Comparison of ENCODE assay signal across 8 cellular contexts in genomic region chr10:58531084-58531695, GRCh38. TPM values are rescaled to one million over a fixed set of nuclear protein-coding genes. Genes with fewer than 3 reads are reported as not detected.
DNase-seq lines count a peak whose midpoint lies in the region; ATAC-seq and TF ChIP-seq lines count a peak whose summit lies in the region.

No MANE protein-coding gene starts in this region.

- TF ChIP-seq CTCF in WERI-Rb-1 (IDR thresholded peaks at IDR 0.05; ENCODE audit: low read depth, low read length), result peak; percentile 76

- no peak overlapping the region for H3K27ac Mint-ChIP-seq in effector memory CD8-positive, alpha-beta T cell
- H3K27ac Mint-ChIP-seq in naive thymus-derived CD4-positive, alpha-beta T cell, result no peak overlapping the region

- H3K4me3 ChIP-seq in WERI-Rb-1 (ENCODE audit: low read depth, low read length), result no peak overlapping the region
- H3K4me3 ChIP-seq in naive thymus-derived CD4-positive, alpha-beta T cell (ENCODE audit: low read length), result no peak overlapping the region

- H3K4me1 Mint-ChIP-seq in effector memory CD8-positive, alpha-beta T cell (ENCODE audit: low read depth in 2 of 2), result no peaks in the 10 kb centered on the region
- no peaks in the 10 kb centered on the region for H3K4me1 Mint-ChIP-seq in naive thymus-derived CD4-positive, alpha-beta T cell

- ATAC-seq in GM18508 (IDR thresholded peaks at IDR 0.05; ENCODE audit: insufficient read depth, unreplicated experiment) (peak; percentile 97), HG02885 (IDR thresholded peaks at IDR 0.05; ENCODE audit: poor library complexity, unreplicated experiment) (peak; percentile 99)
- ATAC-seq in effector memory CD8-positive, alpha-beta T cell (replicated peaks), result peak; percentile 63
- ATAC-seq in naive thymus-derived CD4-positive, alpha-beta T cell, result peak; percentile 78

- DNase-seq in AG20443 (ENCODE audit: low spot score), result peak; percentile 51
- peak; percentile 4 for DNase-seq in NCI-H1694 treated with DMSO at 0.1 percent for 48 hours (lab: John Stamatoyannopoulos, UW)
- DNase-seq in WERI-Rb-1, result peak; percentile 68
- peak; percentile 31 to 38 (median 37) for DNase-seq in effector memory CD8-positive, alpha-beta T cell
- DNase-seq in naive thymus-derived CD4-positive, alpha-beta T cell, result peak in 7 of 9 donors; percentile 3 to 46 (median 22)
- no peak for DNase-seq in GM19240 (ENCODE audit: insufficient read length, low spot score)

- no peak overlapping the region for H3K27ac ChIP-seq in WERI-Rb-1
- H3K27ac ChIP-seq in naive thymus-derived CD4-positive, alpha-beta T cell (ENCODE audit: low read depth, low read length), result no peak overlapping the region

- intact Hi-C loops in naive thymus-derived CD4-positive, alpha-beta T cell (cut with micrococcal nuclease), result loop anchor here (1.0 to 10.0 kb wide), 2 partner anchors 232 to 236 kb away; no protein-coding TSS in a partner anchor

- no peaks in the 10 kb centered on the region for H3K36me3 Mint-ChIP-seq in effector memory CD8-positive, alpha-beta T cell (ENCODE audit: insufficient read depth)
- peaks cover 0 to 7% (median 0%) of the 10 kb centered on the region in 5 donors for H3K36me3 Mint-ChIP-seq in naive thymus-derived CD4-positive, alpha-beta T cell

- H3K27me3 ChIP-seq in WERI-Rb-1 (ENCODE audit: insufficient read depth, low read depth, severe bottlenecking), result no peaks in the 10 kb centered on the region
- H3K27me3 ChIP-seq in naive thymus-derived CD4-positive, alpha-beta T cell (ENCODE audit: control insufficient read depth in 2 of 2, insufficient read depth in 2 of 2, low read length in 2 of 2), result no peaks in the 10 kb centered on the region

- no peaks in the 10 kb centered on the region for H3K4me1 ChIP-seq in naive thymus-derived CD4-positive, alpha-beta T cell (ENCODE audit: control insufficient read depth in 2 of 2, insufficient read depth in 2 of 2, low read length in 2 of 2)

- H3K9me3 Mint-ChIP-seq in effector memory CD8-positive, alpha-beta T cell, result no peaks in the 10 kb centered on the region
- peaks cover 0 to 36% (median 8%) of the 10 kb centered on the region in 11 donors for H3K9me3 Mint-ChIP-seq in naive thymus-derived CD4-positive, alpha-beta T cell

- H3K27me3 Mint-ChIP-seq in effector memory CD8-positive, alpha-beta T cell, result peaks cover 8 to 11% of the 10 kb centered on the region in 2 donors
- H3K27me3 Mint-ChIP-seq in naive thymus-derived CD4-positive, alpha-beta T cell, result peaks cover 2 to 33% (median 22%) of the 10 kb centered on the region in 5 donors

- no peaks in the 10 kb centered on the region for H3K36me3 ChIP-seq in WERI-Rb-1
- H3K36me3 ChIP-seq in naive thymus-derived CD4-positive, alpha-beta T cell (ENCODE audit: control insufficient read depth in 2 of 3, insufficient read depth in 3 of 3, low read length in 3 of 3), result no peaks in the 10 kb centered on the region

- H3K9me3 ChIP-seq in WERI-Rb-1 (ENCODE audit: severe bottlenecking), result no peaks in the 10 kb centered on the region
- no peaks in the 10 kb centered on the region for H3K9me3 ChIP-seq in naive thymus-derived CD4-positive, alpha-beta T cell (ENCODE audit: control insufficient read depth in 2 of 3, low read length in 3 of 3)

- POLR2A ChIA-PET in naive thymus-derived CD4-positive, alpha-beta T cell (lab: Charles Lee), result no interaction called here

- no peak overlapping the region for H3K4me3 Mint-ChIP-seq in effector memory CD8-positive, alpha-beta T cell
- no peak overlapping the region for H3K4me3 Mint-ChIP-seq in naive thymus-derived CD4-positive, alpha-beta T cell

- CTCF ChIA-PET in naive thymus-derived CD4-positive, alpha-beta T cell (lab: Charles Lee), result no interaction called here

RNA-seq across cellular contexts. Expression of gene BICC1, which starts 18.5 kb away (rescaled TPM):
- total RNA-seq in naive thymus-derived CD4-positive, alpha-beta T cell, result under 1 TPM in 2 of 5 experiments, not detected in 3; 0.05 to 0.10 TPM
- not detected for polyA plus RNA-seq in naive thymus-derived CD4-positive, alpha-beta T cell
